Comparison of ENCODE assay signal across 8 cellular contexts in genomic region chr7:92913849-92914248, GRCh38.
"Had no signal": no experiment of that assay in that cellular context is flagged by ENCODE, and none has a peak within 500 bp of the region (broad histone marks: within the 10 kb centered on the region; RNA-seq: fewer than 3 reads in every experiment).

No MANE protein-coding gene starts in this region.

- ATAC-seq: GM23338, HCT116 had no signal

- H3K27me3 Mint-ChIP-seq: IgD-negative memory B cell had no signal

- H3K4me3 ChIP-seq: GM23338, HAP-1 had no signal

- H3K27ac Mint-ChIP-seq: GM23338, HFFc6, IgD-negative memory B cell had no signal

- H3K4me3 Mint-ChIP-seq: GM23338, HFFc6, IgD-negative memory B cell had no signal

- DNase-seq: H7, HFFc6, KG1 had no signal

- H3K4me2 ChIP-seq: GM23338 had no signal

- H3K9me3 Mint-ChIP-seq: GM23338, HFFc6 had no signal

- H3K36me3 ChIP-seq: HAP-1 had no signal

- H3K4me1 Mint-ChIP-seq: IgD-negative memory B cell had no signal

- H3K9me3 ChIP-seq: HAP-1 had no signal

- H2AFZ ChIP-seq: GM23338 had no signal

- H3K27ac ChIP-seq: HL-60 had no signal
